ENCODE assay signal across 1 cellular context in the genomic region with DNA sequence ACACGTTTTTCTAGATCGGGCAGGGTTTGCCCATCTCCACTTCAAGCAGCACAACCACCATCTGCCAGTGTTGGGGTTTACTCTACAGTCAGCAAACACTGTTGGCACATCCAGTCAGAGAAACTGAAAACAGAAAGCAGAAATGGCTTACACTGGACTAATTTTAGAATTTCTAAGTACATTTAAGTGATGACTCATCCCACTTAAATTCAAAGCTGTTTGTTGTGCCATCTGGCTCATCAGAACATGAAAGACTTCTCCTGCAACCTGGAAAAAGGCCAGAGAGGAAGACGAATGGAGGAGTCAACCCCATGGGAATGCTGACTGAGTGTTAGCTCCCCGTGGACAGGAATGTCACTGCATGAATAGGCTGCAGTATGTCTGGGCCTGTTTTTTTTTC.
TF ChIP-seq lines count a peak whose summit lies in the region.

No MANE protein-coding gene starts in this region.

TF ChIP-seq in HepG2, 621 proteins besides CTCF, POLR2A, EP300 and RAD21 (continued from another document):
- TF ChIP-seq, protein P1, sequence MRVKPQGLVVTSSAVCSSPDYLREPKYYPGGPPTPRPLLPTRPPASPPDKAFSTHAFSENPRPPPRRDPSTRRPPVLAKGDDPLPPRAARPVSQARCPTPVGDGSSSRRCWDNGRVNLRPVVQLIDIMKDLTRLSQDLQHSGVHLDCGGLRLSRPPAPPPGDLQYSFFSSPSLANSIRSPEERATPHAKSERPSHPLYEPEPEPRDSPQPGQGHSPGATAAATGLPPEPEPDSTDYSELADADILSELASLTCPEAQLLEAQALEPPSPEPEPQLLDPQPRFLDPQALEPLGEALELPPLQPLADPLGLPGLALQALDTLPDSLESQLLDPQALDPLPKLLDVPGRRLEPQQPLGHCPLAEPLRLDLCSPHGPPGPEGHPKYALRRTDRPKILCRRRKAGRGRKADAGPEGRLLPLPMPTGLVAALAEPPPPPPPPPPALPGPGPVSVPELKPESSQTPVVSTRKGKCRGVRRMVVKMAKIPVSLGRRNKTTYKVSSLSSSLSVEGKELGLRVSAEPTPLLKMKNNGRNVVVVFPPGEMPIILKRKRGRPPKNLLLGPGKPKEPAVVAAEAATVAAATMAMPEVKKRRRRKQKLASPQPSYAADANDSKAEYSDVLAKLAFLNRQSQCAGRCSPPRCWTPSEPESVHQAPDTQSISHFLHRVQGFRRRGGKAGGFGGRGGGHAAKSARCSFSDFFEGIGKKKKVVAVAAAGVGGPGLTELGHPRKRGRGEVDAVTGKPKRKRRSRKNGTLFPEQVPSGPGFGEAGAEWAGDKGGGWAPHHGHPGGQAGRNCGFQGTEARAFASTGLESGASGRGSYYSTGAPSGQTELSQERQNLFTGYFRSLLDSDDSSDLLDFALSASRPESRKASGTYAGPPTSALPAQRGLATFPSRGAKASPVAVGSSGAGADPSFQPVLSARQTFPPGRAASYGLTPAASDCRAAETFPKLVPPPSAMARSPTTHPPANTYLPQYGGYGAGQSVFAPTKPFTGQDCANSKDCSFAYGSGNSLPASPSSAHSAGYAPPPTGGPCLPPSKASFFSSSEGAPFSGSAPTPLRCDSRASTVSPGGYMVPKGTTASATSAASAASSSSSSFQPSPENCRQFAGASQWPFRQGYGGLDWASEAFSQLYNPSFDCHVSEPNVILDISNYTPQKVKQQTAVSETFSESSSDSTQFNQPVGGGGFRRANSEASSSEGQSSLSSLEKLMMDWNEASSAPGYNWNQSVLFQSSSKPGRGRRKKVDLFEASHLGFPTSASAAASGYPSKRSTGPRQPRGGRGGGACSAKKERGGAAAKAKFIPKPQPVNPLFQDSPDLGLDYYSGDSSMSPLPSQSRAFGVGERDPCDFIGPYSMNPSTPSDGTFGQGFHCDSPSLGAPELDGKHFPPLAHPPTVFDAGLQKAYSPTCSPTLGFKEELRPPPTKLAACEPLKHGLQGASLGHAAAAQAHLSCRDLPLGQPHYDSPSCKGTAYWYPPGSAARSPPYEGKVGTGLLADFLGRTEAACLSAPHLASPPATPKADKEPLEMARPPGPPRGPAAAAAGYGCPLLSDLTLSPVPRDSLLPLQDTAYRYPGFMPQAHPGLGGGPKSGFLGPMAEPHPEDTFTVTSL (CRISPR knock-in tag; IDR thresholded peaks at IDR 0.05; ENCODE audit: borderline replicate concordance): peak; percentile 67; the same call in 1 of the 2 replicates
- TF ChIP-seq SOX13 (IDR thresholded peaks at IDR 0.05): no peak
- peak in 1 of 2 experiments; percentile 25; a peak in 1 of 4 replicates for TF ChIP-seq SOX13 (CRISPR knock-in tag; conservative IDR thresholded peaks at IDR 0.05 in 1 of 2, IDR thresholded peaks at IDR 0.05 in 1 of 2)
- TF ChIP-seq, protein P2, sequence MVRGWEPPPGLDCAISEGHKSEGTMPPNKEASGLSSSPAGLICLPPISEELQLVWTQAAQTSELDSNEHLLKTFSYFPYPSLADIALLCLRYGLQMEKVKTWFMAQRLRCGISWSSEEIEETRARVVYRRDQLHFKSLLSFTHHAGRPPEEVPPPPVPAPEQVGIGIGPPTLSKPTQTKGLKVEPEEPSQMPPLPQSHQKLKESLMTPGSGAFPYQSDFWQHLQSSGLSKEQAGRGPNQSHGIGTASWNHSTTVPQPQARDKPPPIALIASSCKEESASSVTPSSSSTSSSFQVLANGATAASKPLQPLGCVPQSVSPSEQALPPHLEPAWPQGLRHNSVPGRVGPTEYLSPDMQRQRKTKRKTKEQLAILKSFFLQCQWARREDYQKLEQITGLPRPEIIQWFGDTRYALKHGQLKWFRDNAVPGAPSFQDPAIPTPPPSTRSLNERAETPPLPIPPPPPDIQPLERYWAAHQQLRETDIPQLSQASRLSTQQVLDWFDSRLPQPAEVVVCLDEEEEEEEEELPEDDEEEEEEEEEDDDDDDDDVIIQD (CRISPR knock-in tag; IDR thresholded peaks at IDR 0.05; ENCODE audit: low read depth): 0 out of 2 replicates have a peak, but pooled peaks have one; percentile 12
- TF ChIP-seq SAP130 (CRISPR knock-in tag; IDR thresholded peaks at IDR 0.05; ENCODE audit: low read depth): peak; percentile 54
- no peak for TF ChIP-seq ZNF367 (CRISPR knock-in tag; IDR thresholded peaks at IDR 0.05; ENCODE audit: borderline replicate concordance)
- TF ChIP-seq AHR (CRISPR knock-in tag; IDR thresholded peaks at IDR 0.05): no peak
- peak; percentile 50; the same call in 1 of the 2 replicates for TF ChIP-seq SOX5 (CRISPR knock-in tag; IDR thresholded peaks at IDR 0.05; ENCODE audit: borderline replicate concordance)
- TF ChIP-seq MEF2D (CRISPR knock-in tag; IDR thresholded peaks at IDR 0.05): peak; percentile 75; the same call in 1 of the 2 replicates
- TF ChIP-seq ZNF788 (CRISPR knock-in tag; IDR thresholded peaks at IDR 0.05; ENCODE audit: borderline replicate concordance): no peak
- 0 out of 2 replicates have a peak, but pooled peaks have one; percentile 49 for TF ChIP-seq ZNF3 (CRISPR knock-in tag; IDR thresholded peaks at IDR 0.05)
- TF ChIP-seq FOSL1 (CRISPR knock-in tag; IDR thresholded peaks at IDR 0.05; ENCODE audit: borderline replicate concordance): peak; percentile 69; the same call in 1 of the 2 replicates
- TF ChIP-seq RARA (CRISPR knock-in tag; IDR thresholded peaks at IDR 0.05): 0 out of 2 replicates have a peak, but pooled peaks have one; percentile 11
- TF ChIP-seq, protein P3, sequence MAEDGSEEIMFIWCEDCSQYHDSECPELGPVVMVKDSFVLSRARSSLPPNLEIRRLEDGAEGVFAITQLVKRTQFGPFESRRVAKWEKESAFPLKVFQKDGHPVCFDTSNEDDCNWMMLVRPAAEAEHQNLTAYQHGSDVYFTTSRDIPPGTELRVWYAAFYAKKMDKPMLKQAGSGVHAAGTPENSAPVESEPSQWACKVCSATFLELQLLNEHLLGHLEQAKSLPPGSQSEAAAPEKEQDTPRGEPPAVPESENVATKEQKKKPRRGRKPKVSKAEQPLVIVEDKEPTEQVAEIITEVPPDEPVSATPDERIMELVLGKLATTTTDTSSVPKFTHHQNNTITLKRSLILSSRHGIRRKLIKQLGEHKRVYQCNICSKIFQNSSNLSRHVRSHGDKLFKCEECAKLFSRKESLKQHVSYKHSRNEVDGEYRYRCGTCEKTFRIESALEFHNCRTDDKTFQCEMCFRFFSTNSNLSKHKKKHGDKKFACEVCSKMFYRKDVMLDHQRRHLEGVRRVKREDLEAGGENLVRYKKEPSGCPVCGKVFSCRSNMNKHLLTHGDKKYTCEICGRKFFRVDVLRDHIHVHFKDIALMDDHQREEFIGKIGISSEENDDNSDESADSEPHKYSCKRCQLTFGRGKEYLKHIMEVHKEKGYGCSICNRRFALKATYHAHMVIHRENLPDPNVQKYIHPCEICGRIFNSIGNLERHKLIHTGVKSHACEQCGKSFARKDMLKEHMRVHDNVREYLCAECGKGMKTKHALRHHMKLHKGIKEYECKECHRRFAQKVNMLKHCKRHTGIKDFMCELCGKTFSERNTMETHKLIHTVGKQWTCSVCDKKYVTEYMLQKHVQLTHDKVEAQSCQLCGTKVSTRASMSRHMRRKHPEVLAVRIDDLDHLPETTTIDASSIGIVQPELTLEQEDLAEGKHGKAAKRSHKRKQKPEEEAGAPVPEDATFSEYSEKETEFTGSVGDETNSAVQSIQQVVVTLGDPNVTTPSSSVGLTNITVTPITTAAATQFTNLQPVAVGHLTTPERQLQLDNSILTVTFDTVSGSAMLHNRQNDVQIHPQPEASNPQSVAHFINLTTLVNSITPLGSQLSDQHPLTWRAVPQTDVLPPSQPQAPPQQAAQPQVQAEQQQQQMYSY (CRISPR knock-in tag; IDR thresholded peaks at IDR 0.05): no peak
- no peak for TF ChIP-seq ZNF792 (CRISPR knock-in tag; IDR thresholded peaks at IDR 0.05)
- TF ChIP-seq, protein P4, sequence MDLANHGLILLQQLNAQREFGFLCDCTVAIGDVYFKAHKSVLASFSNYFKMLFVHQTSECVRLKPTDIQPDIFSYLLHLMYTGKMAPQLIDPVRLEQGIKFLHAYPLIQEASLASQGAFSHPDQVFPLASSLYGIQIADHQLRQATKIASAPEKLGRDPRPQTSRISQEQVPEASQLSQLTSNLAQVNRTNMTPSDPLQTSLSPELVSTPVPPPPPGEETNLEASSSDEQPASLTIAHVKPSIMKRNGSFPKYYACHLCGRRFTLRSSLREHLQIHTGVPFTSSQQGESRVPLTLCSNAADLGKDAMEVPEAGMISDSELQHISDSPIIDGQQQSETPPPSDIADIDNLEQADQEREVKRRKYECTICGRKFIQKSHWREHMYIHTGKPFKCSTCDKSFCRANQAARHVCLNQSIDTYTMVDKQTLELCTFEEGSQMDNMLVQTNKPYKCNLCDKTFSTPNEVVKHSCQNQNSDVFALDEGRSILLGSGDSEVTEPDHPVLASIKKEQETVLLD (CRISPR knock-in tag; IDR thresholded peaks at IDR 0.05; ENCODE audit: low read depth): no peak
